In genomic region chr4:73728091-73728741, GRCh38 we compare ENCODE assay signal across 27 cellular contexts. TPM values are rescaled to one million over a fixed set of nuclear protein-coding genes. Genes with fewer than 3 reads are reported as not detected.
DNase-seq lines count a peak whose midpoint lies in the region; ATAC-seq and TF ChIP-seq lines count a peak whose summit lies in the region.
"Had no signal": no experiment of that assay in that cellular context is flagged by ENCODE, and none has a peak within 500 bp of the region (broad histone marks: within the 10 kb centered on the region; RNA-seq: fewer than 3 reads in every experiment).

No MANE protein-coding gene starts in this region.

- H3K27ac ChIP-seq in ACC112 (ENCODE audit: low read depth, low read length): peak overlapping the region; percentile 82
- no peak overlapping the region for H3K27ac ChIP-seq in neuronal stem cell (replicated peaks; ENCODE audit: low read length)
- H3K27ac ChIP-seq in endodermal cell (ENCODE audit: low read depth, low read length): no peak overlapping the region

- H3K79me2 ChIP-seq in ACC112 (ENCODE audit: control insufficient read depth, insufficient read depth, low read length, unreplicated experiment): no peaks in the 10 kb centered on the region

- no peak overlapping the region for H3K9ac ChIP-seq in neuronal stem cell (ENCODE audit: low read depth, low read length, poor library complexity)
- H3K9ac ChIP-seq in endodermal cell (ENCODE audit: extremely low read depth, low read length, poor library complexity, severe bottlenecking): no peak overlapping the region

- peaks cover 55% of the 10 kb centered on the region for H3K4me1 ChIP-seq in ACC112 (ENCODE audit: control insufficient read depth, insufficient read depth, low read length, unreplicated experiment)
- no peaks in the 10 kb centered on the region for H3K4me1 ChIP-seq in neuronal stem cell (ENCODE audit: control insufficient read depth in 2 of 2, insufficient read depth in 1 of 2, low read depth in 1 of 2, low read length in 2 of 2)
- no peaks in the 10 kb centered on the region for H3K4me1 ChIP-seq in endodermal cell (ENCODE audit: control insufficient read depth, insufficient read depth, low read length)
- H3K4me1 ChIP-seq: Caco-2, HAP-1 had no signal

- TF ChIP-seq RAD21 in Ishikawa (IDR thresholded peaks at IDR 0.05; ENCODE audit: low read depth): no peak

- H3K4me1 Mint-ChIP-seq in endodermal cell (peaks cover 3% of the 10 kb centered on the region), natural killer cell (no peaks in the 10 kb centered on the region)

- H3K79me1 ChIP-seq in neuronal stem cell (ENCODE audit: low read depth, low read length): no peaks in the 10 kb centered on the region

- TF ChIP-seq CTCF in endodermal cell (conservative IDR thresholded peaks at IDR 0.05) (no peak), natural killer cell (IDR thresholded peaks at IDR 0.05) (no peak)

- no peak overlapping the region for H3K27ac Mint-ChIP-seq in endodermal cell
- no peak overlapping the region for H3K27ac Mint-ChIP-seq in natural killer cell
- H3K27ac Mint-ChIP-seq: CD4-positive, alpha-beta T cell; GM23338; IgD-negative memory B cell had no signal

- H2BK5ac ChIP-seq in neuronal stem cell (ENCODE audit: low read length): no peak overlapping the region

- intact Hi-C loops in natural killer cell (cut with micrococcal nuclease): no loop called here

- H3K36me3 ChIP-seq in ACC112 (ENCODE audit: insufficient read depth, low read length) (no peaks in the 10 kb centered on the region), neuronal stem cell (replicated peaks in 1 of 2; ENCODE audit: control insufficient read depth in 2 of 2, insufficient read depth in 2 of 2, low read length in 2 of 2) (no peaks in the 10 kb centered on the region), endodermal cell (ENCODE audit: control insufficient read depth, insufficient read depth, low read length) (no peaks in the 10 kb centered on the region)
- H3K36me3 ChIP-seq: BLaER1 treated with 17β-estradiol and CSF1 and Interleukin-3, amounts not matched to agents 10 nM and 100 nM; HAP-1 had no signal

- no peak overlapping the region for H2BK120ac ChIP-seq in neuronal stem cell (ENCODE audit: low read depth, low read length)

- H3K4ac ChIP-seq in neuronal stem cell (ENCODE audit: low read length): no peak overlapping the region

- DNase-seq in dermis blood vessel endothelial cell (peak; percentile 46), neuronal stem cell (ENCODE audit: low spot score) (no peak), endodermal cell (no peak), natural killer cell (no peak)
- no peak for DNase-seq in NK-92 treated with Interleukin-12 subunit alpha and Interleukin-12 subunit beta, amount 100 ng/mL, for 24 hours (lab: John Stamatoyannopoulos, UW)
- DNase-seq: AML-193; Caco-2; CD4-positive, alpha-beta T cell; DMS 273 treated with DMSO at 0.1 percent for 48 hours; DMS79; EL; GDM1; Karpas-422; NCI-H1092; NCI-H1417 treated with DMSO at 0.1 percent for 48 hours; NCI-H1694 treated with DMSO at 0.1 percent for 48 hours; NCI-H2081; NCI-H2227 treated with DMSO at 0.1 percent for 48 hours had no signal

- H3K23ac ChIP-seq in neuronal stem cell (ENCODE audit: low read depth, low read length, poor library complexity): no peak overlapping the region

- H2BK15ac ChIP-seq in neuronal stem cell (ENCODE audit: low read length): no peak overlapping the region

- H3K27me3 Mint-ChIP-seq in endodermal cell (ENCODE audit: insufficient read depth) (no peaks in the 10 kb centered on the region), natural killer cell (ENCODE audit: low read depth in 2 of 2) (no peaks in the 10 kb centered on the region)
- H3K27me3 Mint-ChIP-seq: CD4-positive, alpha-beta T cell had no signal

- H4K8ac ChIP-seq in neuronal stem cell (ENCODE audit: low read depth, low read length): no peak overlapping the region

- no peak overlapping the region for H3K18ac ChIP-seq in neuronal stem cell (ENCODE audit: low read length)

- no CpG with 5 or more reads among the region's 6 CpGs for WGBS in neuronal stem cell (ENCODE audit: extremely low coverage in 2 of 2, insufficient read length in 2 of 2, insufficient replicate concordance in 1 of 2), 2 donors
- WGBS in endodermal cell (ENCODE audit: insufficient coverage in 1 of 2, insufficient read length in 1 of 2), 2 experiments: 96 to 97% methylated on average over 2 to 4 of the region's 6 CpGs

- no peaks in the 10 kb centered on the region for H3K27me3 ChIP-seq in ACC112 (ENCODE audit: insufficient read depth, low read length)
- no peaks in the 10 kb centered on the region for H3K27me3 ChIP-seq in neuronal stem cell (ENCODE audit: control insufficient read depth in 3 of 3, insufficient read depth in 3 of 3, low read depth in 1 of 3, low read length in 3 of 3)
- H3K27me3 ChIP-seq in endodermal cell (ENCODE audit: control insufficient read depth, insufficient read depth, low read length, poor library complexity, severe bottlenecking): no peaks in the 10 kb centered on the region
- H3K27me3 ChIP-seq: BLaER1 treated with 17β-estradiol and CSF1 and Interleukin-3, amounts not matched to agents 10 nM and 100 nM had no signal

- no peak overlapping the region for H2BK12ac ChIP-seq in neuronal stem cell (ENCODE audit: low read length)

- H3K9me3 Mint-ChIP-seq in endodermal cell (no peaks in the 10 kb centered on the region), natural killer cell (peaks cover 0 to 10% of the 10 kb centered on the region in 2 donors)
- H3K9me3 Mint-ChIP-seq: CD4-positive, alpha-beta T cell; GM23338; IgD-negative memory B cell had no signal

- H3K4me3 ChIP-seq in ACC112 (ENCODE audit: low read depth, low read length) (no peak overlapping the region), neuronal stem cell (ENCODE audit: low read length in 2 of 2) (no peak overlapping the region), endodermal cell (ENCODE audit: low read length) (no peak overlapping the region)
- H3K4me3 ChIP-seq: BLaER1 treated with 17β-estradiol and CSF1 and Interleukin-3, amounts not matched to agents 10 nM and 100 nM; GM12878; GM23338; HAP-1 had no signal

- no peak overlapping the region for H4K91ac ChIP-seq in neuronal stem cell (ENCODE audit: low read depth, low read length, poor library complexity)

- no peak for ATAC-seq in natural killer cell
- ATAC-seq: GM23338, SK-N-SH treated with all-trans-retinoic acid at 6 μM for 48 hours had no signal

- no peak overlapping the region for H3K14ac ChIP-seq in neuronal stem cell (ENCODE audit: low read length)

- H3K36me3 Mint-ChIP-seq in endodermal cell (ENCODE audit: low read depth) (no peaks in the 10 kb centered on the region), natural killer cell (no peaks in the 10 kb centered on the region)

- no peak overlapping the region for H2AFZ ChIP-seq in ACC112 (ENCODE audit: low read length, unreplicated experiment)
- H2AFZ ChIP-seq in neuronal stem cell (ENCODE audit: low read length): peak overlapping the region; percentile 58

- TF ChIP-seq EP300 in Ishikawa (IDR thresholded peaks at IDR 0.05; ENCODE audit: borderline replicate concordance): no peak

- no peak overlapping the region for H3K4me2 ChIP-seq in neuronal stem cell (ENCODE audit: insufficient read depth, low read length, poor library complexity, severe bottlenecking)
- H3K4me2 ChIP-seq: GM23338 had no signal

- no peak overlapping the region for H2AK5ac ChIP-seq in neuronal stem cell (ENCODE audit: low read depth, low read length)

- no peaks in the 10 kb centered on the region for H3K9me3 ChIP-seq in neuronal stem cell (replicated peaks in 1 of 2; ENCODE audit: control insufficient read depth in 2 of 2, insufficient read depth in 1 of 2, low read depth in 1 of 2, low read length in 2 of 2)
- H3K9me3 ChIP-seq in endodermal cell (ENCODE audit: control insufficient read depth, low read length): no peaks in the 10 kb centered on the region
- H3K9me3 ChIP-seq: Caco-2, HAP-1 had no signal

- H3K4me3 Mint-ChIP-seq in endodermal cell: no peak overlapping the region
- H3K4me3 Mint-ChIP-seq in natural killer cell: no peak overlapping the region
- H3K4me3 Mint-ChIP-seq: CD4-positive, alpha-beta T cell; GM23338; IgD-negative memory B cell had no signal

TF ChIP-seq in Ishikawa, 13 proteins besides CTCF, POLR2A, EP300 and RAD21:
- TF ChIP-seq FOXM1 (IDR thresholded peaks at IDR 0.05; ENCODE audit: borderline replicate concordance, low read depth) (no peak), CEBPB (IDR thresholded peaks at IDR 0.05) (peak; percentile 96)

RNA-seq across cellular contexts. Expression of gene CXCL8, which starts 12.2 kb away (rescaled TPM):
- total RNA-seq in dermis blood vessel endothelial cell (21.0 and 47.1 TPM in 2 replicates), endodermal cell (not detected), natural killer cell (100 to 1,000 TPM in 1 of 3 donors, 10 to 100 TPM in 2; 59.5 to 460 (median 81.1) TPM)
- not detected for polyA plus RNA-seq in neuronal stem cell (2013, experiment 1 of 2)
- polyA plus RNA-seq in neuronal stem cell (2013, experiment 2 of 2): not detected
- not detected for polyA plus RNA-seq in endodermal cell (2013, experiment 1 of 2)
- not detected for polyA plus RNA-seq in endodermal cell (2013, experiment 2 of 2)
- total RNA-seq: GM23338, OCI-LY7 had no signal

Comparison
In these comparisons a context has a peak if more than half of its experiments do, and no peak if none do; other contexts are left out.
1. RNA of gene CXCL8, which starts 12.2 kb away (total RNA-seq): 59.5 to 460 TPM in natural killer cell and 21.0 to 47.1 TPM in dermis blood vessel endothelial cell; not detected in endodermal cell; every median in the first group is over 10 times any median in the second.